In genomic region chr6:36847991-36848390, GRCh38 we compare ENCODE assay signal across 18 cellular contexts.
"Had no signal": no experiment of that assay in that cellular context is flagged by ENCODE, and none has a peak within 500 bp of the region (broad histone marks: within the 10 kb centered on the region; RNA-seq: fewer than 3 reads in every experiment).

No MANE protein-coding gene starts in this region.

- H3K9me3 ChIP-seq: lower lobe of right lung, prostate gland, SK-N-SH, testis had no signal

- FAIRE-seq: astrocyte, colon, endometrium had no signal

- H3K27ac Mint-ChIP-seq: activated CD4-positive, alpha-beta memory T cell treated with anti-CD3 and anti-CD28 coated beads for 36 hours; activated CD8-positive, alpha-beta memory T cell treated with anti-CD3 and anti-CD28 coated beads, Interleukin-2, amount 10 ng/mL, durations not matched to agents 7 days and 5 days; activated T-cell treated with anti-CD3 and anti-CD28 coated beads, Interleukin-2, amount 50 U/mL, for 24 hours; T-cell had no signal

- H3K4me3 Mint-ChIP-seq: activated CD4-positive, alpha-beta memory T cell treated with anti-CD3 and anti-CD28 coated beads for 36 hours; activated CD8-positive, alpha-beta memory T cell treated with anti-CD3 and anti-CD28 coated beads, Interleukin-2, amount 10 ng/mL, durations not matched to agents 7 days and 5 days; activated T-cell treated with anti-CD3 and anti-CD28 coated beads, Interleukin-2, amount 50 U/mL, for 24 hours; T-cell had no signal

- H3K27me3 Mint-ChIP-seq: activated CD4-positive, alpha-beta memory T cell treated with anti-CD3 and anti-CD28 coated beads for 36 hours; activated CD8-positive, alpha-beta memory T cell treated with anti-CD3 and anti-CD28 coated beads, Interleukin-2, amount 10 ng/mL, durations not matched to agents 7 days and 5 days; activated T-cell treated with anti-CD3 and anti-CD28 coated beads, Interleukin-2, amount 50 U/mL, for 24 hours; T-cell had no signal

- H3K9ac ChIP-seq: SK-N-SH had no signal

- H3K4me2 ChIP-seq: SK-N-SH had no signal

- H3K4me1 ChIP-seq: prostate gland had no signal

- H3K27ac ChIP-seq: lower lobe of right lung had no signal

- DNase-seq: activated CD4-positive, alpha-beta memory T cell treated with anti-CD3 and anti-CD28 coated beads for 36 hours; activated CD4-positive, alpha-beta T cell treated with anti-CD3 and anti-CD28 coated beads for 1 hour; activated CD8-positive, alpha-beta memory T cell treated with anti-CD3 and anti-CD28 coated beads, Interleukin-2, amount 10 ng/mL, durations not matched to agents 7 days and 5 days; activated naive CD4-positive, alpha-beta T cell treated with anti-CD3 and anti-CD28 coated beads, Interleukin-2, amount 50 U/mL, for 16 hours; activated T-cell treated with anti-CD3 and anti-CD28 coated beads, Interleukin-2, amount 50 U/mL, for 24 hours; naive B cell; occipital lobe; stimulated activated CD4-positive, alpha-beta T cell treated with anti-CD3 and anti-CD28 coated beads, Interleukin-1b, Interleukin-23, amount 100 ng/mL, for 48 hours; T-cell; T-helper 9 cell had no signal

- ATAC-seq: activated CD8-positive, alpha-beta memory T cell treated with anti-CD3 and anti-CD28 coated beads, Interleukin-2, amount 10 ng/mL, durations not matched to agents 7 days and 5 days; T-cell had no signal

- H3K4me3 ChIP-seq: prostate gland, testis had no signal

- H3K27me3 ChIP-seq: stomach, testis had no signal

- H3K9me3 Mint-ChIP-seq: activated T-cell treated with anti-CD3 and anti-CD28 coated beads, Interleukin-2, amount 50 U/mL, for 24 hours had no signal

- H3K4me1 Mint-ChIP-seq: activated CD8-positive, alpha-beta memory T cell treated with anti-CD3 and anti-CD28 coated beads, Interleukin-2, amount 10 ng/mL, durations not matched to agents 7 days and 5 days had no signal

- H3K36me3 ChIP-seq: lower lobe of right lung, prostate gland had no signal
